8 cellular contexts compared by ENCODE assay signal in the genomic region with DNA sequence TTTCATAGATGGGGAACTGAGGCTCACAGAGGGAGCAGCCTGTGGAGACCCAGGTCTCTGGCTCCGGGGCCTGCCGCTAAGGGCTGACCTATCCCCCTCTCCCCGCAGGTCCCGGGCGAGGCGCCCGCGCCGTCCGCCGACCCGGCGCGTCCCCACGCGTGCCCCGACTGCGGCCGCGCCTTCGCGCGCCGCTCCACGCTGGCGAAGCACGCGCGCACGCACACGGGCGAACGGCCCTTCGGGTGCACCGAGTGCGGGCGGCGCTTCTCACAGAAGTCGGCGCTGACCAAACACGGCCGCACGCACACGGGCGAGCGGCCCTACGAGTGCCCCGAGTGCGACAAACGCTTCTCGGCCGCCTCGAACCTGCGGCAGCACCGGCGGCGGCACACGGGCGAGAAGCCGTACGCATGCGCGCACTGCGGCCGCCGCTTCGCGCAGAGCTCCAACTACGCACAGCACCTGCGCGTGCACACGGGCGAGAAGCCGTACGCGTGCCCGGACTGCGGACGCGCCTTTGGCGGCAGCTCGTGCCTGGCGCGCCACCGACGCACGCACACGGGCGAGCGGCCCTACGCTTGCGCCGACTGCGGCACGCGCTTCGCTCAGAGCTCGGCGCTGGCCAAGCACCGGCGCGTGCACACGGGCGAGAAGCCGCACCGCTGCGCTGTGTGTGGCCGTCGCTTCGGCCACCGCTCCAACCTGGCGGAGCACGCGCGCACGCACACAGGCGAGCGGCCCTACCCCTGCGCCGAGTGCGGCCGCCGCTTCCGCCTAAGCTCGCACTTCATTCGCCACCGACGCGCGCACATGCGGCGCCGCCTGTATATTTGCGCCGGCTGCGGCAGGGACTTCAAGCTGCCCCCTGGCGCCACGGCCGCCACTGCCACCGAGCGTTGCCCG. TPM values are rescaled to one million over a fixed set of nuclear protein-coding genes. Genes with fewer than 3 reads are reported as not detected.
DNase-seq lines count a peak whose midpoint lies in the region; ATAC-seq, FAIRE-seq and TF ChIP-seq lines count a peak whose summit lies in the region.

No MANE protein-coding gene starts in this region.

- no peak for TF ChIP-seq CTCF in activated B cell treated with CpG ODN at 0.5 μM for 24 hours (IDR thresholded peaks at IDR 0.05)
- TF ChIP-seq CTCF in cardiac fibroblast (IDR thresholded peaks at IDR 0.05; ENCODE audit: low read depth, low read length) = no peak

- H3K27me3 Mint-ChIP-seq in activated B cell treated with CpG ODN at 0.5 μM for 24 hours = no peaks in the 10 kb centered on the region

- H3K9me3 Mint-ChIP-seq in activated B cell treated with CpG ODN at 0.5 μM for 24 hours = no peaks in the 10 kb centered on the region

- peak overlapping the region; percentile 69 for H3K27ac Mint-ChIP-seq in activated B cell treated with CpG ODN at 0.5 μM for 24 hours

- POLR2A ChIA-PET in activated B cell treated with CpG ODN at 0.5 μM for 24 hours (lab: Charles Lee) = interaction anchor here (0.5 to 3.0 kb wide), 48 partner anchors 10 to 995 kb away, joined by 3 to 51 read pairs (median 6); a partner anchor contains a TSS

- peak overlapping the region; percentile 43 to 59 for H3K4me3 ChIP-seq in cardiac fibroblast (replicated peaks in 1 of 2; ENCODE audit: low read depth in 2 of 2, low read length in 2 of 2)

- peak; percentile 88 for ATAC-seq in HG02678 (IDR thresholded peaks at IDR 0.05; ENCODE audit: unreplicated experiment)
- peak; percentile 86 for ATAC-seq in activated B cell treated with CpG ODN at 0.5 μM for 24 hours (ENCODE audit: low read depth)

- peak overlapping the region; percentile 71 for H3K4me3 Mint-ChIP-seq in activated B cell treated with CpG ODN at 0.5 μM for 24 hours

- intact Hi-C loops in activated B cell treated with CpG ODN at 0.5 μM for 24 hours (cut with micrococcal nuclease) = loop anchor here (1.0 to 2.0 kb wide), 3 partner anchors 13 to 39 kb away; a partner anchor contains a TSS

- TF ChIP-seq POLR2A in GM12891 (IDR thresholded peaks at IDR 0.05; ENCODE audit: low read depth, low read length) = no peak; the same call in 1 of the 2 replicates

- peaks cover 13% of the 10 kb centered on the region for H3K4me1 Mint-ChIP-seq in activated B cell treated with CpG ODN at 0.5 μM for 24 hours

- CTCF ChIA-PET in activated B cell treated with CpG ODN at 0.5 μM for 24 hours (lab: Charles Lee) = interaction anchor here (0.8 to 3.3 kb wide), 8 partner anchors 8 to 211 kb away, joined by 3 to 22 read pairs (median 4); a partner anchor contains a TSS

- peaks cover 31% of the 10 kb centered on the region for H3K36me3 Mint-ChIP-seq in activated B cell treated with CpG ODN at 0.5 μM for 24 hours (ENCODE audit: low read depth)

- peak; percentile 88 for DNase-seq in GM12891 (ENCODE audit: insufficient read length, low spot score)
- peak; percentile 86 for DNase-seq in NCI-H146 treated with DMSO at 0.1 percent for 48 hours (lab: John Stamatoyannopoulos, UW; ENCODE audit: unreplicated experiment)
- peak; percentile 84 for DNase-seq in activated B cell treated with CpG ODN at 0.5 μM for 24 hours
- DNase-seq in cardiac fibroblast (ENCODE audit: low read depth in 2 of 2) = peak; percentile 88 to 95
- peak; percentile 91 for DNase-seq in islet precursor cell
- peak; percentile 85 for DNase-seq in stimulated activated CD4-positive, alpha-beta T cell treated with anti-CD3 and anti-CD28 coated beads, Interleukin-12 subunit alpha, Interleukin-12 subunit beta, amount 100 ng/mL, for 4 hours
- DNase-seq in H4 (ENCODE audit: low spot score) = no peak

- peak; percentile 100 for FAIRE-seq in GM12891 (lab: Jason Lieb, UNC)

TF ChIP-seq in GM12891, 5 proteins besides CTCF, POLR2A, EP300 and RAD21:
- TF ChIP-seq POLR2AphosphoS5 (IDR thresholded peaks at IDR 0.05; ENCODE audit: low read depth, low read length) (peak; percentile 54; the same call in 1 of the 2 replicates), POU2F2 (IDR thresholded peaks at IDR 0.05; ENCODE audit: low read depth, low read length) (no peak)

RNA-seq across cellular contexts. Expression of a gene that starts 10.3 kb away (rescaled TPM):
- 1.2 TPM for polyA plus RNA-seq in GM12891 (2012; ENCODE audit: low read depth, missing spikeins)
- total RNA-seq in activated B cell treated with CpG ODN at 0.5 μM for 24 hours = 4.4 and 5.2 TPM in 2 replicates
- total RNA-seq in H4 (2014; rRNA removed; shearing (Covaris generic)) = 12.0 and 24.3 TPM in 2 replicates

RNA-seq across cellular contexts. Expression of a gene that starts 12.1 kb away (rescaled TPM):
- polyA plus RNA-seq in GM12891 (2012; ENCODE audit: low read depth, missing spikeins) = 67.5 TPM
- 66.7 and 81.5 TPM in 2 replicates for total RNA-seq in activated B cell treated with CpG ODN at 0.5 μM for 24 hours
- 11.0 and 28.9 TPM in 2 replicates for total RNA-seq in H4 (2014; rRNA removed; shearing (Covaris generic))

RNA-seq across cellular contexts. Expression of a gene that starts 22.5 kb away (rescaled TPM):
- 3.8 TPM for polyA plus RNA-seq in GM12891 (2012; ENCODE audit: low read depth, missing spikeins)
- total RNA-seq in activated B cell treated with CpG ODN at 0.5 μM for 24 hours = 11.7 and 13.0 TPM in 2 replicates
- 4.1 and 7.4 TPM in 2 replicates for total RNA-seq in H4 (2014; rRNA removed; shearing (Covaris generic))

RNA-seq across cellular contexts. Expression of a gene that starts 28.0 kb away (rescaled TPM):
- 56.5 TPM for polyA plus RNA-seq in GM12891 (2012; ENCODE audit: low read depth, missing spikeins)
- 79.1 and 80.0 TPM in 2 replicates for total RNA-seq in activated B cell treated with CpG ODN at 0.5 μM for 24 hours
- total RNA-seq in H4 (2014; rRNA removed; shearing (Covaris generic)) = 7.3 and 8.9 TPM in 2 replicates

RNA-seq across cellular contexts. Expression of a gene that starts 35.3 kb away (rescaled TPM):
- 80.3 TPM for polyA plus RNA-seq in GM12891 (2012; ENCODE audit: low read depth, missing spikeins)
- 192 and 199 TPM in 2 replicates for total RNA-seq in activated B cell treated with CpG ODN at 0.5 μM for 24 hours
- total RNA-seq in H4 (2014; rRNA removed; shearing (Covaris generic)) = not detected in 2 replicates
